In genomic region chr14:75222208-75222701, GRCh38 we compare ENCODE assay signal across 9 cellular contexts. TPM values are rescaled to one million over a fixed set of nuclear protein-coding genes. Genes with fewer than 3 reads are reported as not detected.
DNase-seq lines count a peak whose midpoint lies in the region; ATAC-seq, FAIRE-seq and TF ChIP-seq lines count a peak whose summit lies in the region.
"Had no signal": no experiment of that assay in that cellular context is flagged by ENCODE, and none has a peak within 500 bp of the region (broad histone marks: within the 10 kb centered on the region; RNA-seq: fewer than 3 reads in every experiment).

No MANE protein-coding gene starts in this region.

- no peak overlapping the region for H3K4me3 ChIP-seq in HL-60 (replicated peaks; ENCODE audit: insufficient read depth, low read length)
- no peak overlapping the region for H3K4me3 ChIP-seq in K562
- no peak overlapping the region for H3K4me3 ChIP-seq in mesendoderm (ENCODE audit: low read length)

- ATAC-seq in K562 (peak; percentile 86), GM19467 (IDR thresholded peaks at IDR 0.05; ENCODE audit: unreplicated experiment) (no peak)

- POLR2A ChIA-PET in GM10248 (lab: Yijun Ruan, JAX) (interaction anchor here (0.5 to 0.7 kb wide), 2 partner anchors 9 to 1444 kb away, joined by 3 read pairs; no protein-coding TSS in a partner anchor), K562 (lab: Yijun Ruan, JAX) (interaction anchor here (0.5 to 1.0 kb wide), 4 partner anchors 15 to 61 kb away, joined by 3 read pairs; no protein-coding TSS in a partner anchor)

- H3K4me2 ChIP-seq in K562 (ENCODE audit: insufficient read depth, low read length): peak overlapping the region; percentile 52
- H3K4me2 ChIP-seq in mesendoderm (ENCODE audit: low read length): no peak overlapping the region

- WGBS in K562 (ENCODE audit: insufficient coverage, low coverage, missing lambda C conversion rate): 8% methylated on average over 8 of the region's 12 CpGs
- no CpG with 5 or more reads among the region's 12 CpGs for WGBS in mesendoderm (ENCODE audit: extremely low coverage, insufficient coverage, low lambda C conversion rate)

- no peak overlapping the region for H2BK15ac ChIP-seq in mesendoderm (replicated peaks; ENCODE audit: low read depth)

- peaks cover 0 to 7% of the 10 kb centered on the region in 2 experiments; a peak in 2 of 5 replicates for H3K4me1 ChIP-seq in K562 (replicated peaks in 1 of 2; ENCODE audit: control insufficient read depth in 2 of 2, insufficient read depth in 2 of 2, low read length in 2 of 2)
- peaks cover 7% of the 10 kb centered on the region for H3K4me1 ChIP-seq in mesendoderm (ENCODE audit: control insufficient read depth, low read depth, low read length)

- in situ Hi-C loops in K562 (cut with MboI): no loop called here

- no peaks in the 10 kb centered on the region for H3K79me2 ChIP-seq in K562 (ENCODE audit: control insufficient read depth, insufficient read depth, low read length)
- H3K79me2 ChIP-seq in mesendoderm (ENCODE audit: control insufficient read depth, insufficient read depth, low read length): no peaks in the 10 kb centered on the region
- H3K79me2 ChIP-seq: parathyroid adenoma had no signal

- H2AK5ac ChIP-seq in mesendoderm (ENCODE audit: low read length): peak overlapping the region; percentile 98

- no peak overlapping the region for H3K4ac ChIP-seq in mesendoderm (ENCODE audit: low read depth, low read length)

- no peak overlapping the region for H3K23ac ChIP-seq in mesendoderm (ENCODE audit: low read length)

- no peaks in the 10 kb centered on the region for H4K20me1 ChIP-seq in K562 (replicated peaks; ENCODE audit: control insufficient read depth, insufficient read depth, low read length)

- H3K27ac ChIP-seq in HL-60 (replicated peaks) (no peak overlapping the region), K562 (ENCODE audit: extremely low read depth, low read depth, low read length) (no peak overlapping the region), mesendoderm (ENCODE audit: low read depth, low read length) (peak overlapping the region; percentile 48)
- H3K27ac ChIP-seq: parathyroid adenoma had no signal

- TF ChIP-seq POLR2A in K562 (conservative IDR thresholded peaks at IDR 0.05): no peak

- H3K9me3 ChIP-seq in K562 (replicated peaks; ENCODE audit: control insufficient read depth, insufficient read depth, low read depth, low read length): no peaks in the 10 kb centered on the region

- no peak overlapping the region for H4K5ac ChIP-seq in mesendoderm (ENCODE audit: low read length)

- H3K27me3 ChIP-seq in HL-60 (ENCODE audit: insufficient read depth, poor library complexity, severe bottlenecking) (no peaks in the 10 kb centered on the region), K562 (ENCODE audit: control insufficient read depth in 2 of 2, insufficient read depth in 2 of 2, low read length in 2 of 2) (no peaks in the 10 kb centered on the region), mesendoderm (ENCODE audit: insufficient read depth, low read length, poor library complexity) (no peaks in the 10 kb centered on the region)

- FAIRE-seq in K562 (lab: Jason Lieb, UNC): no peak

- H3K9me1 ChIP-seq in K562 (ENCODE audit: control insufficient read depth, insufficient read depth, low read length): no peaks in the 10 kb centered on the region

- intact Hi-C loops in K562 (cut with micrococcal nuclease): no loop called here

- BruUV-seq in K562 (replicated peaks; lab: Mats Ljungman, UMichigan): no TSS peak

- H3K9ac ChIP-seq in K562 (ENCODE audit: insufficient read depth in 1 of 2, low read depth in 2 of 2, low read length in 2 of 2): peak overlapping the region in 1 of 2 experiments; percentile 23; a peak in 1 of 4 replicates
- peak overlapping the region; percentile 11 for H3K9ac ChIP-seq in mesendoderm (ENCODE audit: low read length)
- H3K9ac ChIP-seq: parathyroid adenoma had no signal

- TF ChIP-seq EP300 in K562 (IDR thresholded peaks at IDR 0.05; ENCODE audit: low read length): no peak

- TF ChIP-seq CTCF in GM10248 (IDR thresholded peaks at IDR 0.05; ENCODE audit: control extremely low read depth, extremely low read depth, low read depth, missing control alignments) (no peak), HL-60 (IDR thresholded peaks at IDR 0.05; ENCODE audit: insufficient read depth, low read length) (no peak), K562 (IDR thresholded peaks at IDR 0.05 in 2 of 3, conservative IDR thresholded peaks at IDR 0.05 in 1 of 3; ENCODE audit: insufficient read depth in 2 of 3, low read depth in 1 of 3, low read length in 3 of 3) (no peak)

- peak overlapping the region; percentile 58 for H3K56ac ChIP-seq in mesendoderm (ENCODE audit: low read length)

- H2BK120ac ChIP-seq in mesendoderm (ENCODE audit: low read depth, low read length): no peak overlapping the region

- H2AFZ ChIP-seq in K562 (ENCODE audit: low read depth, low read length): peak overlapping the region; percentile 89
- H2AFZ ChIP-seq: parathyroid adenoma had no signal

- DNase-seq in GM10248 (ENCODE audit: extremely low spot score) (peak; percentile 52), HL-60 (ENCODE audit: low read depth in 1 of 2, low spot score in 1 of 2) (peak; percentile 23 to 58), K562 (ENCODE audit: extremely low read depth in 1 of 4, low spot score in 3 of 4) (peak in 2 of 4 experiments; percentile 34), mesendoderm (peak; percentile 86), GF-D8 (lab: John Stamatoyannopoulos, UW) (no peak), NCI-H1417 (lab: John Stamatoyannopoulos, UW) (no peak)
- DNase-seq in activated naive CD4-positive, alpha-beta T cell (lab: John Stamatoyannopoulos, UW): no peak

- CTCF ChIA-PET in GM10248 (lab: Yijun Ruan, JAX): interaction anchor here (0.6 to 1.2 kb wide), 4 partner anchors 8 to 38 kb away, joined by 3 to 4 read pairs (median 4); no protein-coding TSS in a partner anchor
- CTCF ChIA-PET in K562 (lab: Yijun Ruan, JAX; ENCODE audit: low intra/inter-chr PET ratio): no interaction called here

- no peaks in the 10 kb centered on the region for H3K36me3 ChIP-seq in K562 (ENCODE audit: control insufficient read depth, insufficient read depth, low read length)
- H3K36me3 ChIP-seq in mesendoderm (ENCODE audit: control insufficient read depth, insufficient read depth, low read length): no peaks in the 10 kb centered on the region

- H3K18ac ChIP-seq in mesendoderm (ENCODE audit: low read length): peak overlapping the region; percentile 33

- H3K79me1 ChIP-seq in mesendoderm (ENCODE audit: low read length): no peaks in the 10 kb centered on the region

- H4K8ac ChIP-seq in mesendoderm (ENCODE audit: low read depth, low read length): no peak overlapping the region

- TF ChIP-seq RAD21 in K562 (CRISPR knock-in tag; conservative IDR thresholded peaks at IDR 0.05 in 1 of 2, IDR thresholded peaks at IDR 0.05 in 1 of 2): no peak

- H2BK5ac ChIP-seq in mesendoderm (ENCODE audit: low read length): peak overlapping the region; percentile 8

TF ChIP-seq in K562, 482 proteins besides CTCF, POLR2A, EP300 and RAD21:
- TF ChIP-seq NRF1 (conservative IDR thresholded peaks at IDR 0.05 in 1 of 2, IDR thresholded peaks at IDR 0.05 in 1 of 2) (peak in 1 of 2 experiments; percentile 39; a peak in 1 of 4 replicates), RBM25 (IDR thresholded peaks at IDR 0.05; ENCODE audit: low read depth, low read length, severe bottlenecking) (peak; percentile 42), SPI1 (IDR thresholded peaks at IDR 0.05; ENCODE audit: borderline replicate concordance, low read depth, low read length) (0 out of 2 replicates have a peak, but pooled peaks have one; percentile 3), SAFB (IDR thresholded peaks at IDR 0.05; ENCODE audit: borderline replicate concordance, low read depth, low read length) (no peak)

RNA-seq across cellular contexts. Expression of gene TMED10, which starts 45.8 kb away (rescaled TPM):
- 104 and 130 TPM in 2 replicates for total RNA-seq in K562 (2011; cell fraction: chromatin; rRNA removed; ENCODE audit: low replicate concordance)
- 186 and 192 TPM in 2 replicates for total RNA-seq in K562 (2011; cell fraction: nucleolus; rRNA removed)
- 198 and 249 TPM in 2 replicates for total RNA-seq in K562 (2011; cell fraction: nucleoplasm; rRNA removed)
- 46.9 and 62.2 TPM in 2 replicates for total RNA-seq in K562 (2014; rRNA removed)
- 87.9 and 95.0 TPM in 2 replicates for total RNA-seq in K562 (2014; rRNA removed; fragmentation: Illumina TruSeq; extraction: Trizol)
- 101 and 105 TPM in 2 replicates for total RNA-seq in K562 (2015; rRNA removed; fragmentation: Illumina TruSeq; extraction: Trizol)
- 124 and 126 TPM in 2 replicates for total RNA-seq in K562 (2021)
- polyA plus RNA-seq in K562 (2011; rRNA removed): 169 and 170 TPM in 2 replicates
- 135 and 158 TPM in 2 replicates for polyA plus RNA-seq in K562 (2011; cell fraction: cytosol; rRNA removed)
- polyA plus RNA-seq in K562 (2011; cell fraction: nucleus; rRNA removed): 48.7 and 51.6 TPM in 2 replicates
- 81.0 and 147 TPM in 2 replicates for polyA plus RNA-seq in K562 (2012)
- 154 and 185 TPM in 2 replicates for polyA plus RNA-seq in K562 (2014; fragmentation: Illumina TruSeq; extraction: Trizol)
- polyA plus RNA-seq in K562 (2014; fragmentation: Nextera tagmentation; extraction: Ambion mirVana): 100 to 1,000 TPM; 206 to 233 TPM
- polyA plus RNA-seq in K562 (2014; rRNA removed): 84.7 and 134 TPM in 2 replicates
- polyA minus RNA-seq in K562 (2011; rRNA and poly(A)+ RNA removed): 234 and 258 TPM in 2 replicates
- polyA minus RNA-seq in K562 (2011; cell fraction: cytosol; rRNA and poly(A)+ RNA removed): 112 and 142 TPM in 2 replicates
- polyA minus RNA-seq in K562 (2011; cell fraction: nucleus; rRNA and poly(A)+ RNA removed): 30.7 and 39.5 TPM in 2 replicates
- 212 TPM for polyA plus RNA-seq in mesendoderm (2013, experiment 1 of 2)
- 214 TPM for polyA plus RNA-seq in mesendoderm (2013, experiment 2 of 2)

RNA-seq across cellular contexts. Expression of gene FOS, which starts 56.4 kb away (rescaled TPM):
- 20.9 and 54.0 TPM in 2 replicates for total RNA-seq in K562 (2011; cell fraction: chromatin; rRNA removed; ENCODE audit: low replicate concordance)
- total RNA-seq in K562 (2011; cell fraction: nucleolus; rRNA removed): 42.1 and 51.5 TPM in 2 replicates
- total RNA-seq in K562 (2011; cell fraction: nucleoplasm; rRNA removed): 28.7 and 32.3 TPM in 2 replicates
- total RNA-seq in K562 (2014; rRNA removed) (12.1 and 19.4 TPM in 2 replicates), K562 (2014; rRNA removed; fragmentation: Illumina TruSeq; extraction: Trizol) (4.2 and 8.9 TPM in 2 replicates), K562 (2015; rRNA removed; fragmentation: Illumina TruSeq; extraction: Trizol) (0.54 and 1.1 TPM in 2 replicates), K562 (2021) (13.8 and 17.4 TPM in 2 replicates)
- polyA plus RNA-seq in K562 (2011; rRNA removed) (3.6 and 5.7 TPM in 2 replicates), K562 (2014; fragmentation: Illumina TruSeq; extraction: Trizol) (8.2 and 12.8 TPM in 2 replicates), K562 (2014; fragmentation: Nextera tagmentation; extraction: Ambion mirVana) (1 to 10 TPM in 1 of 2 experiments, under 1 TPM in 1; 0.56 to 2.1 TPM), K562 (2014; rRNA removed) (11.6 and 14.8 TPM in 2 replicates)
- 3.7 and 20.6 TPM in 2 replicates for polyA plus RNA-seq in K562 (2011; cell fraction: cytosol; rRNA removed)
- polyA plus RNA-seq in K562 (2011; cell fraction: nucleus; rRNA removed): 13.7 and 48.9 TPM in 2 replicates
- 8.3 and 9.7 TPM in 2 replicates for polyA plus RNA-seq in K562 (2012)
- 3.8 and 7.1 TPM in 2 replicates for polyA minus RNA-seq in K562 (2011; rRNA and poly(A)+ RNA removed)
- 7.6 and 8.7 TPM in 2 replicates for polyA minus RNA-seq in K562 (2011; cell fraction: cytosol; rRNA and poly(A)+ RNA removed)
- polyA minus RNA-seq in K562 (2011; cell fraction: nucleus; rRNA and poly(A)+ RNA removed): 24.0 and 43.5 TPM in 2 replicates
- 30.2 TPM for polyA plus RNA-seq in mesendoderm (2013, experiment 1 of 2)
- polyA plus RNA-seq in mesendoderm (2013, experiment 2 of 2): 33.0 TPM

Comparison
In these comparisons a context has a peak if more than half of its experiments do, and no peak if none do; other contexts are left out.
1. DNase-seq: peak in GM10248 (single experiment), HL-60 (2 of 2) and mesendoderm (single experiment); none in activated naive CD4-positive, alpha-beta T cell (0 of 4), GF-D8 (single experiment) and NCI-H1417 (0 of 3).